In the genomic region with DNA sequence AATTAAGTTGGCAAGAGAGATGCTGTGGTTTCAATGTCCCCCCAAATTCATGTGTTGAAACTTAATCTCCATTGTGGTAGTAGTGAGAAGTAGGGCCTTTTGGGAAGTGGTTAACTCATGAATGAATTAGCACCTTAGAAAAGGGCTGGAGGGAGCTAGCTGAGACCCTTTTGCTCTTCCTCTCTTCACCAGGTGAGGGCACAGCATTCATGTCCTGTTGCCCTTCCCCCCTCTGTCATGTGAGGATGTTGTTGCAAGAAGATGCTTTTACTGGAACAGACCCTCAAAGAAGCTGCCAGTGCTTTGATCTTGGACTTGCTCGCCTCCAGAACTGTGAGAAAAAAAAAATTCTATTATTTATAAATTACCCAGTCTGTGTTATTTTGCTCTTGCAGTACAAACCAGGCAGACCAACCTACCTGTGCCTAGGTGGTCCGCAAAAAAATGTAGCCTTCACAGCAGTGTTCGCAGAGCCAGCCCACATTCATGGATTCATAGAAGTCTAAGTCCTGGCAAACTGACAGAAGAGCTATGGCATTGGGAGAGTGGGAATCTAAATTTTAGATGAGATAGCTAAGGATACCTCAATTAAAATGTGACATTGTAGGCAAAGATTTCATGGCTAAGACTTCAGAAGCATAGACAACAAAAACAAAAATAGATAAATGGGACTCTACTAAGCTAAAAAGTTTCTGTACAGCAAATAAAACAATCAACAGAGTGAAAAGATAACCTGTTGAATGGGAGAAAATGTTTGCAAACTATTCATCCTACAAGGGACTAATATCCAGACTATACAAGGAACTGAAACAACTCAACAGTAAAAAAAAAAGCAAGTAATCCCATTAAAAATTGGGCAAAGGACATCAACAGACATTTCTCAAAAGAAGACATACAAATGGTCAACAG, we compare ENCODE assay signal across 9 cellular contexts. TPM values are rescaled to one million over a fixed set of nuclear protein-coding genes. Genes with fewer than 3 reads are reported as not detected.
DNase-seq lines count a peak whose midpoint lies in the region; ATAC-seq, FAIRE-seq and TF ChIP-seq lines count a peak whose summit lies in the region.
"Had no signal": no experiment of that assay in that cellular context is flagged by ENCODE, and none has a peak within 500 bp of the region (broad histone marks: within the 10 kb centered on the region; RNA-seq: fewer than 3 reads in every experiment).

No MANE protein-coding gene starts in this region.

- no peak overlapping the region for H3K9ac ChIP-seq in endothelial cell of umbilical vein (replicated peaks; ENCODE audit: extremely low read depth, insufficient read depth, low read length)

- dilution Hi-C loops in endothelial cell of umbilical vein (cut with MboI; ENCODE audit: extremely low pct_ligation_motif_present, low sequenced_read_pairs): no loop called here

- DNase-seq in COR-L47 (lab: John Stamatoyannopoulos, UW) (peak; percentile 19), NCI-H748 (lab: John Stamatoyannopoulos, UW; ENCODE audit: unreplicated experiment) (peak; percentile 38), endothelial cell of umbilical vein (ENCODE audit: low read depth, low spot score) (peak; percentile 3), osteoblast (ENCODE audit: insufficient read length, low spot score, missing footprints) (no peak), amygdala (lab: John Stamatoyannopoulos, UW) (no peak), amniotic stem cell (lab: John Stamatoyannopoulos, UW) (no peak), Kasumi-1 (lab: John Stamatoyannopoulos, UW) (no peak)
- DNase-seq: ovary had no signal

- H2AFZ ChIP-seq in endothelial cell of umbilical vein (ENCODE audit: low read depth, low read length) (no peak overlapping the region), osteoblast (ENCODE audit: low read length) (no peak overlapping the region)

- no peaks in the 10 kb centered on the region for H4K20me1 ChIP-seq in endothelial cell of umbilical vein (replicated peaks; ENCODE audit: control insufficient read depth, extremely low read depth, insufficient read depth, low read length)
- no peaks in the 10 kb centered on the region for H4K20me1 ChIP-seq in osteoblast (ENCODE audit: insufficient read depth, low read length)

- H3K4me2 ChIP-seq in endothelial cell of umbilical vein (ENCODE audit: insufficient read depth, low read length) (no peak overlapping the region), osteoblast (ENCODE audit: insufficient read depth, low read length) (no peak overlapping the region)

- FAIRE-seq in endothelial cell of umbilical vein (lab: Jason Lieb, UNC): no peak

- H3K4me3 ChIP-seq in endothelial cell of umbilical vein (replicated peaks in 1 of 3; ENCODE audit: insufficient read depth in 1 of 3, low read depth in 1 of 3, low read length in 3 of 3) (no peak overlapping the region), osteoblast (ENCODE audit: insufficient read depth, low read length) (no peak overlapping the region)
- H3K4me3 ChIP-seq: ovary had no signal

- TF ChIP-seq CTCF in endothelial cell of umbilical vein (IDR thresholded peaks at IDR 0.05; ENCODE audit: extremely low read depth in 1 of 2, insufficient read depth in 1 of 2, low read depth in 1 of 2, low read length in 2 of 2) (peak in 1 of 2 donors; percentile 8), osteoblast (IDR thresholded peaks at IDR 0.05; ENCODE audit: extremely low read depth, low read depth, low read length) (no peak)

- H3K4me1 ChIP-seq in endothelial cell of umbilical vein (ENCODE audit: control insufficient read depth, extremely low read depth, insufficient read depth, low read length) (no peaks in the 10 kb centered on the region), osteoblast (ENCODE audit: insufficient read depth, low read length) (no peaks in the 10 kb centered on the region)

- no peaks in the 10 kb centered on the region for H3K9me1 ChIP-seq in endothelial cell of umbilical vein (replicated peaks; ENCODE audit: control insufficient read depth, extremely low read depth, insufficient read depth, low read length)

- intact Hi-C loops in endothelial cell of umbilical vein (cut with micrococcal nuclease): no loop called here

- H3K9me3 ChIP-seq in endothelial cell of umbilical vein (replicated peaks; ENCODE audit: control insufficient read depth, insufficient read depth, low read length) (no peaks in the 10 kb centered on the region), osteoblast (ENCODE audit: low read depth, low read length) (no peaks in the 10 kb centered on the region)
- H3K9me3 ChIP-seq: ovary had no signal

- CTCF ChIA-PET in endothelial cell of umbilical vein (lab: Charles Lee): interaction anchor here (0.8 kb wide), 1 partner anchor 164 kb away, joined by 3 read pairs; no protein-coding TSS in a partner anchor

- POLR2A ChIA-PET in endothelial cell of umbilical vein (lab: Charles Lee): no interaction called here

- ATAC-seq in GM18867 (IDR thresholded peaks at IDR 0.05; ENCODE audit: unreplicated experiment): peak; percentile 75

- BruUV-seq in endothelial cell of umbilical vein (replicated peaks; lab: Mats Ljungman, UMichigan): no TSS peak

- H3K27ac ChIP-seq in endothelial cell of umbilical vein (ENCODE audit: insufficient read depth, low read depth, low read length) (no peak overlapping the region), osteoblast (ENCODE audit: low read depth, low read length) (no peak overlapping the region)
- H3K27ac ChIP-seq: ovary had no signal

- H3K36me3 ChIP-seq in endothelial cell of umbilical vein (ENCODE audit: control insufficient read depth in 2 of 2, extremely low read depth in 1 of 2, insufficient read depth in 2 of 2, low read length in 2 of 2) (no peaks in the 10 kb centered on the region), osteoblast (ENCODE audit: insufficient read depth, low read length) (no peaks in the 10 kb centered on the region)
- H3K36me3 ChIP-seq: ovary had no signal

- no peak for TF ChIP-seq POLR2A in endothelial cell of umbilical vein (IDR thresholded peaks at IDR 0.05; ENCODE audit: low read depth, low read length)

- no peaks in the 10 kb centered on the region for H3K27me3 ChIP-seq in endothelial cell of umbilical vein (ENCODE audit: control insufficient read depth in 2 of 2, insufficient read depth in 2 of 2, low read length in 2 of 2)
- H3K27me3 ChIP-seq in osteoblast (ENCODE audit: insufficient read depth, low read length): no peaks in the 10 kb centered on the region
- H3K27me3 ChIP-seq: ovary had no signal

- H3K79me2 ChIP-seq in endothelial cell of umbilical vein (ENCODE audit: control insufficient read depth, insufficient read depth, low read length) (no peaks in the 10 kb centered on the region), osteoblast (ENCODE audit: insufficient read depth, low read length) (no peaks in the 10 kb centered on the region)

TF ChIP-seq in endothelial cell of umbilical vein, 7 proteins besides CTCF, POLR2A, EP300 and RAD21:
- no peak for TF ChIP-seq POLR2AphosphoS5 (IDR thresholded peaks at IDR 0.05; ENCODE audit: insufficient read depth, low read depth, low read length)

RNA-seq across cellular contexts. Expression of a gene that starts 32.0 kb away (rescaled TPM):
- total RNA-seq in endothelial cell of umbilical vein: 23.2 and 25.4 TPM in 2 replicates
- 6.9 and 9.3 TPM in 2 replicates for polyA plus RNA-seq in endothelial cell of umbilical vein
- polyA plus RNA-seq in endothelial cell of umbilical vein (2011; cell fraction: cytosol; rRNA removed): 4.5 and 5.9 TPM in 2 replicates
- 51.0 and 58.7 TPM in 2 replicates for polyA plus RNA-seq in endothelial cell of umbilical vein (2011; cell fraction: nucleus; rRNA removed)
- 11.7 and 13.2 TPM in 2 replicates for polyA plus RNA-seq in endothelial cell of umbilical vein (2012)
- 27.3 and 27.6 TPM in 2 replicates for polyA minus RNA-seq in endothelial cell of umbilical vein
- polyA minus RNA-seq in endothelial cell of umbilical vein (2011; cell fraction: cytosol; rRNA and poly(A)+ RNA removed): 1.0 TPM
- polyA minus RNA-seq in endothelial cell of umbilical vein (2011; cell fraction: nucleus; rRNA and poly(A)+ RNA removed): 73.2 and 122 TPM in 2 replicates
- 15.9 and 22.4 TPM in 2 replicates for total RNA-seq in osteoblast

RNA-seq across cellular contexts. Expression of a gene that starts 55.6 kb away (rescaled TPM):
- 11.4 and 13.9 TPM in 2 replicates for total RNA-seq in endothelial cell of umbilical vein
- 3.9 and 5.9 TPM in 2 replicates for polyA plus RNA-seq in endothelial cell of umbilical vein
- polyA plus RNA-seq in endothelial cell of umbilical vein (2011; cell fraction: cytosol; rRNA removed): 8.3 and 9.3 TPM in 2 replicates
- polyA plus RNA-seq in endothelial cell of umbilical vein (2011; cell fraction: nucleus; rRNA removed): 6.9 and 7.4 TPM in 2 replicates
- 5.1 and 9.4 TPM in 2 replicates for polyA plus RNA-seq in endothelial cell of umbilical vein (2012)
- 16.7 and 19.0 TPM in 2 replicates for polyA minus RNA-seq in endothelial cell of umbilical vein
- polyA minus RNA-seq in endothelial cell of umbilical vein (2011; cell fraction: cytosol; rRNA and poly(A)+ RNA removed): 5.5 TPM
- 10.2 and 16.2 TPM in 2 replicates for polyA minus RNA-seq in endothelial cell of umbilical vein (2011; cell fraction: nucleus; rRNA and poly(A)+ RNA removed)
- 1.5 and 2.5 TPM in 2 replicates for total RNA-seq in osteoblast

Comparison
In these comparisons a context has a peak if more than half of its experiments do, and no peak if none do; other contexts are left out.
1. DNase-seq: peak in COR-L47 (single experiment), NCI-H748 (single experiment) and endothelial cell of umbilical vein (single experiment); none in osteoblast (single experiment), amygdala (0 of 56), amniotic stem cell (single experiment) and Kasumi-1 (0 of 2).